In genomic region chr3:9249273-9250192, GRCh38 we compare ENCODE assay signal across 8 cellular contexts. TPM values are rescaled to one million over a fixed set of nuclear protein-coding genes. Genes with fewer than 3 reads are reported as not detected.
DNase-seq lines count a peak whose midpoint lies in the region; ATAC-seq and TF ChIP-seq lines count a peak whose summit lies in the region.

TSS of gene SRGAP3 (minus strand) at chr3:9249646. CDS start at chr3:9248951, 695 bp downstream.

- DNase-seq in DND-41 = peak; percentile 71
- DNase-seq in GM23338 (ENCODE audit: low spot score) = peak; percentile 97
- DNase-seq in LHCN-M2 (ENCODE audit: low read depth) = peak; percentile 89
- DNase-seq in RWPE1 (ENCODE audit: low spot score) = peak; percentile 90
- peak; percentile 35 for DNase-seq in activated T-helper 9 cell treated with anti-CD3 and anti-CD28 coated beads, Interleukin-2, amount 50 U/mL, for 16 hours (ENCODE audit: low read depth)
- DNase-seq in fibroblast of villous mesenchyme (ENCODE audit: low read depth) = peak; percentile 85
- DNase-seq in stimulated activated naive CD8-positive, alpha-beta T cell treated with anti-CD3 and anti-CD28 coated beads, Interleukin-15, amount 100 ng/mL, for 72 hours = peak; percentile 73 to 75

- TF ChIP-seq EP300 in neural cell (conservative IDR thresholded peaks at IDR 0.05; ENCODE audit: poor library complexity, severe bottlenecking) = peak; percentile 37

- no peak within 1 kb of the TSS; the same call in 1 of the 2 replicates for H3K27ac ChIP-seq in DND-41 (ENCODE audit: low read length)
- no peak within 1 kb of the TSS for H3K27ac ChIP-seq in GM23338 (ENCODE audit: low read depth)
- peak within 1 kb of the TSS; percentile 91 for H3K27ac ChIP-seq in RWPE1
- peak within 1 kb of the TSS; percentile 82 for H3K27ac ChIP-seq in neural cell (ENCODE audit: low read length)

- no peaks in the 10 kb centered on the region for H4K20me1 ChIP-seq in DND-41 (ENCODE audit: insufficient read depth, low read length)
- 0 out of 2 replicates have a peak, but pooled peaks cover 3% of the 10 kb centered on the region for H4K20me1 ChIP-seq in GM23338 (replicated peaks; ENCODE audit: insufficient read depth)
- H4K20me1 ChIP-seq in neural cell (ENCODE audit: insufficient read depth) = no peaks in the 10 kb centered on the region

- H2AFZ ChIP-seq in DND-41 (ENCODE audit: low read depth, low read length) (peak within 1 kb of the TSS; percentile 76), GM23338 (peak within 1 kb of the TSS; percentile 63), neural cell (ENCODE audit: low read depth, low read length) (peak within 1 kb of the TSS; percentile 12)

- 0 out of 2 replicates have a peak, but pooled peaks cover 3% of the 10 kb centered on the region for H3F3A ChIP-seq in GM23338 (replicated peaks; ENCODE audit: low read depth)
- peaks cover 3% of the 10 kb centered on the region for H3F3A ChIP-seq in neural cell (ENCODE audit: insufficient read depth, low read length, poor library complexity, severe bottlenecking)

- peak within 1 kb of the TSS; percentile 49; the same call in 1 of the 2 replicates for H3K27ac Mint-ChIP-seq in GM23338
- peak within 1 kb of the TSS in 1 of 2 donors; percentile 5 for H3K27ac Mint-ChIP-seq in stimulated activated naive CD8-positive, alpha-beta T cell treated with anti-CD3 and anti-CD28 coated beads, Interleukin-15, amount 100 ng/mL, for 72 hours

- no peak for TF ChIP-seq CTCF in DND-41 (IDR thresholded peaks at IDR 0.05; ENCODE audit: borderline replicate concordance, extremely low read depth, low read length, poor library complexity, severe bottlenecking)
- 0 out of 4 replicates have a peak, but pooled peaks of 1 of the 2 experiments have one; percentile 29 for TF ChIP-seq CTCF in GM23338 (conservative IDR thresholded peaks at IDR 0.05; ENCODE audit: low read depth in 2 of 2)
- TF ChIP-seq CTCF in RWPE1 (conservative IDR thresholded peaks at IDR 0.05; ENCODE audit: low read depth) = no peak
- TF ChIP-seq CTCF in fibroblast of villous mesenchyme (IDR thresholded peaks at IDR 0.05; ENCODE audit: insufficient read depth, low read depth, low read length) = peak; percentile 38
- peak; percentile 70 for TF ChIP-seq CTCF in neural cell (IDR thresholded peaks at IDR 0.05; ENCODE audit: poor library complexity, severe bottlenecking)

- CTCF ChIA-PET in RWPE1 (lab: Yijun Ruan, JAX) = interaction anchor here (0.7 kb wide), 1 partner anchor 82 kb away, joined by 3 read pairs; no protein-coding TSS in a partner anchor

- ATAC-seq in DND-41 (ENCODE audit: insufficient read depth, low read depth) (peak; percentile 99), GM23338 (peak; percentile 95)
- peak; percentile 99 for ATAC-seq in stimulated activated naive CD8-positive, alpha-beta T cell treated with anti-CD3 and anti-CD28 coated beads, Interleukin-15, amount 100 ng/mL, for 72 hours

- H3K27me3 ChIP-seq in DND-41 (ENCODE audit: insufficient read depth, low read length, poor library complexity) (peaks cover 28% of the 10 kb centered on the region), GM23338 (ENCODE audit: insufficient read depth) (no peaks in the 10 kb centered on the region), neural cell (ENCODE audit: insufficient read depth, low read depth, low read length) (no peaks in the 10 kb centered on the region)

- H3K9me3 Mint-ChIP-seq in GM23338 = no peaks in the 10 kb centered on the region
- H3K9me3 Mint-ChIP-seq in stimulated activated naive CD8-positive, alpha-beta T cell treated with anti-CD3 and anti-CD28 coated beads, Interleukin-15, amount 100 ng/mL, for 72 hours = no peaks in the 10 kb centered on the region

- peak within 1 kb of the TSS; percentile 34 for H3K9ac ChIP-seq in DND-41 (ENCODE audit: low read depth, low read length)
- H3K9ac ChIP-seq in neural cell (ENCODE audit: low read length) = peak within 1 kb of the TSS; percentile 80

- H3K9me2 ChIP-seq in GM23338 (ENCODE audit: insufficient read depth) = no peaks in the 10 kb centered on the region
- no peaks in the 10 kb centered on the region for H3K9me2 ChIP-seq in neural cell (ENCODE audit: insufficient read depth, low read length)

- H3K4me3 ChIP-seq in DND-41 (ENCODE audit: low read depth in 1 of 2, low read length in 2 of 2) = peak within 1 kb of the TSS; percentile 0 to 56; a peak in 3 of 4 replicates
- H3K4me3 ChIP-seq in GM23338 = peak within 1 kb of the TSS; percentile 59
- peak within 1 kb of the TSS; percentile 57 for H3K4me3 ChIP-seq in fibroblast of villous mesenchyme (ENCODE audit: low read depth, low read length)
- peak within 1 kb of the TSS; percentile 69 for H3K4me3 ChIP-seq in neural cell (ENCODE audit: low read length)

- H3K4me1 Mint-ChIP-seq in GM23338 = peaks cover 49% of the 10 kb centered on the region
- peaks cover 22% of the 10 kb centered on the region for H3K4me1 Mint-ChIP-seq in stimulated activated naive CD8-positive, alpha-beta T cell treated with anti-CD3 and anti-CD28 coated beads, Interleukin-15, amount 100 ng/mL, for 72 hours

- H3K79me2 ChIP-seq in DND-41 (ENCODE audit: insufficient read depth, low read length) (no peaks in the 10 kb centered on the region), GM23338 (replicated peaks; ENCODE audit: insufficient read depth) (peaks cover 9% of the 10 kb centered on the region; the same call in 1 of the 2 replicates), neural cell (replicated peaks; ENCODE audit: insufficient read depth, low read length) (peaks cover 49% of the 10 kb centered on the region)

- H3K9me3 ChIP-seq in DND-41 (ENCODE audit: insufficient read depth, low read length, severe bottlenecking) (no peaks in the 10 kb centered on the region), neural cell (ENCODE audit: low read length) (no peaks in the 10 kb centered on the region)

- peaks cover 10% of the 10 kb centered on the region for H3K27me3 Mint-ChIP-seq in GM23338 (ENCODE audit: insufficient read depth, low read depth, poor library complexity)
- H3K27me3 Mint-ChIP-seq in stimulated activated naive CD8-positive, alpha-beta T cell treated with anti-CD3 and anti-CD28 coated beads, Interleukin-15, amount 100 ng/mL, for 72 hours = no peaks in the 10 kb centered on the region

- POLR2A ChIA-PET in RWPE1 (lab: Yijun Ruan, JAX; ENCODE audit: low non-redundant PET) = no interaction called here

- no peaks in the 10 kb centered on the region for H3K36me3 Mint-ChIP-seq in GM23338 (ENCODE audit: low read depth)

- H3K36me3 ChIP-seq in DND-41 (ENCODE audit: insufficient read depth, low read length) (no peaks in the 10 kb centered on the region), GM23338 (ENCODE audit: insufficient read depth) (no peaks in the 10 kb centered on the region), neural cell (ENCODE audit: insufficient read depth, low read length) (no peaks in the 10 kb centered on the region)

- H3K4me1 ChIP-seq in DND-41 (ENCODE audit: insufficient read depth, low read length) (peaks cover 20% of the 10 kb centered on the region), GM23338 (ENCODE audit: insufficient read depth) (peaks cover 38% of the 10 kb centered on the region)

- peak; percentile 68 for TF ChIP-seq RAD21 in neural cell (conservative IDR thresholded peaks at IDR 0.05)

- peak within 1 kb of the TSS; percentile 82 for H3K4me3 Mint-ChIP-seq in GM23338
- peak within 1 kb of the TSS; percentile 81 to 85 for H3K4me3 Mint-ChIP-seq in stimulated activated naive CD8-positive, alpha-beta T cell treated with anti-CD3 and anti-CD28 coated beads, Interleukin-15, amount 100 ng/mL, for 72 hours

- H3K4me2 ChIP-seq in DND-41 (ENCODE audit: insufficient read depth, low read length) (peak within 1 kb of the TSS; percentile 80), GM23338 (peak within 1 kb of the TSS; percentile 77), neural cell (ENCODE audit: low read length) (peak within 1 kb of the TSS; percentile 91)

TF ChIP-seq in GM23338, 12 proteins besides CTCF, POLR2A, EP300 and RAD21 (continues in another document):
- no peak for TF ChIP-seq JUNB (IDR thresholded peaks at IDR 0.05; ENCODE audit: unreplicated experiment)
- peak; percentile 90 for TF ChIP-seq CREB1 (CRISPR knock-in tag; IDR thresholded peaks at IDR 0.05; ENCODE audit: low read depth)
- TF ChIP-seq ZNF331 (CRISPR knock-in tag; IDR thresholded peaks at IDR 0.05; ENCODE audit: low read depth) = no peak
- TF ChIP-seq STAT1 (IDR thresholded peaks at IDR 0.05; ENCODE audit: unreplicated experiment) = no peak
- TF ChIP-seq ZNF114 (CRISPR knock-in tag; IDR thresholded peaks at IDR 0.05) = no peak

TF ChIP-seq in neural cell, 6 proteins besides CTCF, POLR2A, EP300 and RAD21 (continues in another document):
- peak; percentile 91 for TF ChIP-seq TAF1 (IDR thresholded peaks at IDR 0.05; ENCODE audit: low read depth)
- TF ChIP-seq SMC3 (conservative IDR thresholded peaks at IDR 0.05; ENCODE audit: poor library complexity) = peak; percentile 69
- TF ChIP-seq POLR2AphosphoS5 (IDR thresholded peaks at IDR 0.05) = peak; percentile 95
- peak; percentile 90 for TF ChIP-seq MXI1 (conservative IDR thresholded peaks at IDR 0.05; ENCODE audit: poor library complexity, severe bottlenecking)

RNA-seq across cellular contexts. Expression of gene SRGAP3, which starts in this region (rescaled TPM):
- total RNA-seq in GM23338 (2014; rRNA removed; shearing (Covaris generic)) = 8.6 and 9.4 TPM in 2 replicates
- polyA plus RNA-seq in GM23338 (2016; fragmentation: Nextera tagmentation; extraction: Ambion mirVana) (6.4 and 7.5 TPM in 2 replicates), neural cell (31.5 and 45.6 TPM in 2 replicates)
- total RNA-seq in LHCN-M2 (2014; rRNA removed) (0.86 and 1.5 TPM in 2 replicates), fibroblast of villous mesenchyme (2.9 and 3.5 TPM in 2 replicates)
- 0.47 TPM for polyA plus RNA-seq in LHCN-M2 (2012)
- polyA minus RNA-seq in neural cell = 154 and 207 TPM in 2 replicates

Comparison
In these comparisons a context has a peak if more than half of its experiments do, and no peak if none do; other contexts are left out.
1. DNase-seq: peak in every context shown above with its lines; median percentile 97 in GM23338; 90 in RWPE1; 89 in LHCN-M2; 85 in fibroblast of villous mesenchyme; 74 in stimulated activated naive CD8-positive, alpha-beta T cell treated with anti-CD3 and anti-CD28 coated beads, Interleukin-15, amount 100 ng/mL, for 72 hours; 71 in DND-41; 35 in activated T-helper 9 cell treated with anti-CD3 and anti-CD28 coated beads, Interleukin-2, amount 50 U/mL, for 16 hours.
2. H2AFZ ChIP-seq: peak in every context shown above with its lines; median percentile 76 in DND-41; 63 in GM23338; 12 in neural cell.
3. H3K27ac ChIP-seq: peak in RWPE1 (single experiment) and neural cell (single experiment); none in DND-41 (single experiment) and GM23338 (single experiment).
4. CTCF ChIP-seq: peak in fibroblast of villous mesenchyme (single experiment) and neural cell (single experiment); none in DND-41 (single experiment) and RWPE1 (single experiment).
5. Peak in every context shown above with its lines, with median percentiles within 50 percentile points of each other: ATAC-seq, H3K4me2 ChIP-seq and H3K4me3 ChIP-seq.